Comparison of ENCODE assay signal across 8 cellular contexts in the genomic region with DNA sequence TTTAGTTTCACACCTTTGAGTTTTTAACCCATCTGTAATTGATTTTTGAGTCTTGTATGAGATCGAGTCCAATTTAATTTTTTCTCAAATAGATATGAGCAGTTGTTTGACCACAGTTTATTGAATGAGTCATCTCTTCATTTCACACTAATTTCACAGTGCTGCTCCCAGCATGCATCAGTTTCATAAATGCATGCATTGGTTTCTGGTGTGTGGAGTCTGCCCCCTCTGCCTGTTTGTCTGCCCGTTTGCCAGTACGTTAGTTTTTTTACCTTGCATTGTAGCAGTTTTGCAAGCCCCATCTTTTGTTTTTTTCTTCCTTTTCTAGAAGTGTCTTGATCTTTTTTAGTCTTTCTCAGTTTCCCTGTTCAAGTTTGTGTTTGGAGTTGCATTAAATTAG. TPM values are rescaled to one million over a fixed set of nuclear protein-coding genes. Genes with fewer than 3 reads are reported as not detected.
DNase-seq lines count a peak whose midpoint lies in the region; ATAC-seq, FAIRE-seq and TF ChIP-seq lines count a peak whose summit lies in the region.

No MANE protein-coding gene starts in this region.

- DNase-seq in GM12892 (ENCODE audit: insufficient read length) (peak; percentile 38), GM23338 (ENCODE audit: low spot score) (no peak), chondrocyte (ENCODE audit: low spot score) (no peak), hepatocyte (ENCODE audit: low spot score) (no peak), globus pallidus (ENCODE audit: low spot score) (no peak)
- peak; percentile 34 for DNase-seq in stimulated activated CD4-positive, alpha-beta T cell treated with anti-CD3 and anti-CD28 coated beads, Interleukin-4, amount 100 ng/mL, for 1 hour

- H3K27me3 ChIP-seq in GM23338 (ENCODE audit: insufficient read depth) (no peaks in the 10 kb centered on the region), hepatocyte (no peaks in the 10 kb centered on the region)

- H3K79me2 ChIP-seq in GM23338 (replicated peaks; ENCODE audit: insufficient read depth): peaks cover 59% of the 10 kb centered on the region
- H3K79me2 ChIP-seq in hepatocyte: peaks cover 28% of the 10 kb centered on the region

- WGBS in hepatocyte (ENCODE audit: low lambda C conversion rate, missing lambda C conversion rate): 64% methylated on average over 3 of the region's 3 CpGs

- H3K9me3 ChIP-seq in KOPT-K1 (ENCODE audit: insufficient read depth, low read length, poor library complexity, severe bottlenecking) (no peaks in the 10 kb centered on the region), hepatocyte (ENCODE audit: low read depth) (no peaks in the 10 kb centered on the region)

- peaks cover under 1% of the 10 kb centered on the region for H3K27me3 Mint-ChIP-seq in GM23338 (ENCODE audit: insufficient read depth, low read depth, poor library complexity)
- H3K27me3 Mint-ChIP-seq in T-helper 1 cell treated with Interleukin-12 subunit alpha and Interleukin-12 subunit beta and Interleukin-4 antibody, amounts not matched to agents 30 μg/mL and 1 μg/mL, for 36 hours (ENCODE audit: low read depth): no peaks in the 10 kb centered on the region
- H3K27me3 Mint-ChIP-seq in chondrocyte (ENCODE audit: low read depth): no peaks in the 10 kb centered on the region

- peak; percentile 81 for FAIRE-seq in GM12892 (lab: Jason Lieb, UNC)

- ATAC-seq in GM23338: no peak

- H3K9me3 Mint-ChIP-seq in GM23338 (no peaks in the 10 kb centered on the region), chondrocyte (ENCODE audit: low read depth) (no peaks in the 10 kb centered on the region)
- no peaks in the 10 kb centered on the region for H3K9me3 Mint-ChIP-seq in T-helper 1 cell treated with Interleukin-12 subunit alpha and Interleukin-12 subunit beta and Interleukin-4 antibody, amounts not matched to agents 30 μg/mL and 1 μg/mL, for 36 hours

- H3F3A ChIP-seq in GM23338 (replicated peaks; ENCODE audit: low read depth): no peaks in the 10 kb centered on the region

- H3K4me2 ChIP-seq in GM23338: no peak overlapping the region
- no peak overlapping the region for H3K4me2 ChIP-seq in hepatocyte

- H3K4me1 ChIP-seq in GM23338 (ENCODE audit: insufficient read depth) (peaks cover 11% of the 10 kb centered on the region), hepatocyte (ENCODE audit: insufficient read depth) (no peaks in the 10 kb centered on the region)

- H3K4me3 Mint-ChIP-seq in GM23338: no peak overlapping the region
- peak overlapping the region; percentile 51 for H3K4me3 Mint-ChIP-seq in T-helper 1 cell treated with Interleukin-12 subunit alpha and Interleukin-12 subunit beta and Interleukin-4 antibody, amounts not matched to agents 30 μg/mL and 1 μg/mL, for 36 hours
- H3K4me3 Mint-ChIP-seq in chondrocyte (ENCODE audit: unreplicated experiment): peak overlapping the region; percentile 47

- peak overlapping the region; percentile 5; the same call in 1 of the 2 replicates for H3K27ac Mint-ChIP-seq in GM23338
- peak overlapping the region; percentile 75 for H3K27ac Mint-ChIP-seq in T-helper 1 cell treated with Interleukin-12 subunit alpha and Interleukin-12 subunit beta and Interleukin-4 antibody, amounts not matched to agents 30 μg/mL and 1 μg/mL, for 36 hours
- peak overlapping the region; percentile 88 for H3K27ac Mint-ChIP-seq in chondrocyte (ENCODE audit: unreplicated experiment)

- H3K4me3 ChIP-seq in GM23338 (no peak overlapping the region), hepatocyte (no peak overlapping the region)

- H3K36me3 ChIP-seq in GM23338 (ENCODE audit: insufficient read depth) (no peaks in the 10 kb centered on the region), KOPT-K1 (ENCODE audit: insufficient read depth, low read length) (0 out of 2 replicates have a peak, but pooled peaks cover 5% of the 10 kb centered on the region), hepatocyte (replicated peaks; ENCODE audit: insufficient read depth, low read depth) (no peaks in the 10 kb centered on the region)

- H4K20me1 ChIP-seq in GM23338 (replicated peaks; ENCODE audit: insufficient read depth): no peaks in the 10 kb centered on the region
- no peaks in the 10 kb centered on the region for H4K20me1 ChIP-seq in hepatocyte (ENCODE audit: insufficient read depth, poor library complexity, severe bottlenecking)

- H3K27ac ChIP-seq in GM23338 (ENCODE audit: low read depth): no peak overlapping the region
- peak overlapping the region; percentile 75 for H3K27ac ChIP-seq in KOPT-K1 (ENCODE audit: low read depth, low read length, poor library complexity, severe bottlenecking)
- H3K27ac ChIP-seq in hepatocyte: no peak overlapping the region

- H2AFZ ChIP-seq in GM23338 (no peak overlapping the region), hepatocyte (no peak overlapping the region)

- TF ChIP-seq POLR2A in GM12892 (IDR thresholded peaks at IDR 0.05; ENCODE audit: low read depth, low read length): no peak

- TF ChIP-seq CTCF in GM23338 (conservative IDR thresholded peaks at IDR 0.05; ENCODE audit: low read depth in 2 of 2) (no peak), chondrocyte (IDR thresholded peaks at IDR 0.05) (peak; percentile 55), hepatocyte (IDR thresholded peaks at IDR 0.05; ENCODE audit: poor library complexity) (no peak)

- H3K36me3 Mint-ChIP-seq in GM23338 (ENCODE audit: low read depth) (no peaks in the 10 kb centered on the region), chondrocyte (ENCODE audit: low read depth) (no peaks in the 10 kb centered on the region)
- no peaks in the 10 kb centered on the region for H3K36me3 Mint-ChIP-seq in T-helper 1 cell treated with Interleukin-12 subunit alpha and Interleukin-12 subunit beta and Interleukin-4 antibody, amounts not matched to agents 30 μg/mL and 1 μg/mL, for 36 hours (ENCODE audit: low read depth)

- H3K4me1 Mint-ChIP-seq in GM23338 (peaks cover 25% of the 10 kb centered on the region), chondrocyte (ENCODE audit: low read depth) (peaks cover 20% of the 10 kb centered on the region)
- peaks cover 21% of the 10 kb centered on the region for H3K4me1 Mint-ChIP-seq in T-helper 1 cell treated with Interleukin-12 subunit alpha and Interleukin-12 subunit beta and Interleukin-4 antibody, amounts not matched to agents 30 μg/mL and 1 μg/mL, for 36 hours (ENCODE audit: low read depth)

- no peaks in the 10 kb centered on the region for H3K9me2 ChIP-seq in GM23338 (ENCODE audit: insufficient read depth)
- no peaks in the 10 kb centered on the region for H3K9me2 ChIP-seq in hepatocyte (replicated peaks; ENCODE audit: insufficient read depth)

TF ChIP-seq in GM23338, 12 proteins besides CTCF, POLR2A, EP300 and RAD21 (continues in another document):
- TF ChIP-seq, protein P1, sequence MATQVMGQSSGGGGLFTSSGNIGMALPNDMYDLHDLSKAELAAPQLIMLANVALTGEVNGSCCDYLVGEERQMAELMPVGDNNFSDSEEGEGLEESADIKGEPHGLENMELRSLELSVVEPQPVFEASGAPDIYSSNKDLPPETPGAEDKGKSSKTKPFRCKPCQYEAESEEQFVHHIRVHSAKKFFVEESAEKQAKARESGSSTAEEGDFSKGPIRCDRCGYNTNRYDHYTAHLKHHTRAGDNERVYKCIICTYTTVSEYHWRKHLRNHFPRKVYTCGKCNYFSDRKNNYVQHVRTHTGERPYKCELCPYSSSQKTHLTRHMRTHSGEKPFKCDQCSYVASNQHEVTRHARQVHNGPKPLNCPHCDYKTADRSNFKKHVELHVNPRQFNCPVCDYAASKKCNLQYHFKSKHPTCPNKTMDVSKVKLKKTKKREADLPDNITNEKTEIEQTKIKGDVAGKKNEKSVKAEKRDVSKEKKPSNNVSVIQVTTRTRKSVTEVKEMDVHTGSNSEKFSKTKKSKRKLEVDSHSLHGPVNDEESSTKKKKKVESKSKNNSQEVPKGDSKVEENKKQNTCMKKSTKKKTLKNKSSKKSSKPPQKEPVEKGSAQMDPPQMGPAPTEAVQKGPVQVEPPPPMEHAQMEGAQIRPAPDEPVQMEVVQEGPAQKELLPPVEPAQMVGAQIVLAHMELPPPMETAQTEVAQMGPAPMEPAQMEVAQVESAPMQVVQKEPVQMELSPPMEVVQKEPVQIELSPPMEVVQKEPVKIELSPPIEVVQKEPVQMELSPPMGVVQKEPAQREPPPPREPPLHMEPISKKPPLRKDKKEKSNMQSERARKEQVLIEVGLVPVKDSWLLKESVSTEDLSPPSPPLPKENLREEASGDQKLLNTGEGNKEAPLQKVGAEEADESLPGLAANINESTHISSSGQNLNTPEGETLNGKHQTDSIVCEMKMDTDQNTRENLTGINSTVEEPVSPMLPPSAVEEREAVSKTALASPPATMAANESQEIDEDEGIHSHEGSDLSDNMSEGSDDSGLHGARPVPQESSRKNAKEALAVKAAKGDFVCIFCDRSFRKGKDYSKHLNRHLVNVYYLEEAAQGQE (IDR thresholded peaks at IDR 0.05; ENCODE audit: unreplicated experiment): no peak
- TF ChIP-seq NANOG (IDR thresholded peaks at IDR 0.05; ENCODE audit: borderline replicate concordance) (no peak), ZNF114 (CRISPR knock-in tag; IDR thresholded peaks at IDR 0.05) (no peak), ETS1 (IDR thresholded peaks at IDR 0.05) (no peak), ZNF331 (CRISPR knock-in tag; IDR thresholded peaks at IDR 0.05; ENCODE audit: low read depth) (no peak), CREB1 (CRISPR knock-in tag; IDR thresholded peaks at IDR 0.05; ENCODE audit: low read depth) (no peak)

RNA-seq across cellular contexts. Expression of gene SLX4IP, which starts 11.9 kb away (rescaled TPM):
- 4.8 TPM for polyA plus RNA-seq in GM12892 (2012; ENCODE audit: missing spikeins)
- 7.9 and 9.8 TPM in 2 replicates for total RNA-seq in GM23338 (2014; rRNA removed; shearing (Covaris generic))
- 6.5 and 9.1 TPM in 2 replicates for polyA plus RNA-seq in GM23338 (2016; fragmentation: Nextera tagmentation; extraction: Ambion mirVana)
- total RNA-seq in chondrocyte: 5.1 to 6.5 TPM (median 5.4 TPM) in 3 replicates
- 4.7 and 5.7 TPM in 2 replicates for total RNA-seq in hepatocyte
- 2.9 TPM in 2 replicates for polyA plus RNA-seq in hepatocyte

RNA-seq across cellular contexts. Expression of gene MKKS, which starts 13.0 kb away (rescaled TPM):
- polyA plus RNA-seq in GM12892 (2012; ENCODE audit: missing spikeins): 6.4 TPM
- total RNA-seq in GM23338 (2014; rRNA removed; shearing (Covaris generic)): 16.7 and 21.4 TPM in 2 replicates
- polyA plus RNA-seq in GM23338 (2016; fragmentation: Nextera tagmentation; extraction: Ambion mirVana) (13.4 and 13.5 TPM in 2 replicates), hepatocyte (8.3 and 15.0 TPM in 2 replicates)
- total RNA-seq in chondrocyte (12.6 to 16.2 TPM (median 12.6 TPM) in 3 replicates), hepatocyte (17.4 and 17.5 TPM in 2 replicates)

Comparison
In these comparisons a context has a peak if more than half of its experiments do, and no peak if none do; other contexts are left out.
1. DNase-seq: peak in GM12892 (single experiment) and stimulated activated CD4-positive, alpha-beta T cell treated with anti-CD3 and anti-CD28 coated beads, Interleukin-4, amount 100 ng/mL, for 1 hour (single experiment); none in GM23338 (single experiment), chondrocyte (single experiment), hepatocyte (single experiment) and globus pallidus (single experiment).
2. H3K27ac Mint-ChIP-seq: peak in every context shown above with its lines; median percentile 88 in chondrocyte; 75 in T-helper 1 cell treated with Interleukin-12 subunit alpha and Interleukin-12 subunit beta and Interleukin-4 antibody, amounts not matched to agents 30 μg/mL and 1 μg/mL, for 36 hours; 5 in GM23338.